ENCODE assay signal across 10 cellular contexts in genomic region chr5:38650540-38651275, GRCh38.
DNase-seq lines count a peak whose midpoint lies in the region; ATAC-seq and TF ChIP-seq lines count a peak whose summit lies in the region.
"Had no signal": no experiment of that assay in that cellular context is flagged by ENCODE, and none has a peak within 500 bp of the region (broad histone marks: within the 10 kb centered on the region; RNA-seq: fewer than 3 reads in every experiment).

No MANE protein-coding gene starts in this region.

- H3K9me3 ChIP-seq in psoas muscle: no peaks in the 10 kb centered on the region
- H3K9me3 ChIP-seq: esophagus squamous epithelium had no signal

- H3K27me3 Mint-ChIP-seq in activated CD4-positive, alpha-beta T cell treated with anti-CD3 and anti-CD28 coated beads for 36 hours: peaks cover 13% of the 10 kb centered on the region
- no peaks in the 10 kb centered on the region for H3K27me3 Mint-ChIP-seq in chondrocyte (ENCODE audit: low read depth)

- H3K4me3 ChIP-seq in psoas muscle: peak overlapping the region; percentile 23

- H3K27ac ChIP-seq in psoas muscle: no peak overlapping the region
- H3K27ac ChIP-seq: esophagus squamous epithelium had no signal

- POLR2A ChIA-PET in activated CD4-positive, alpha-beta T cell treated with anti-CD3 and anti-CD28 coated beads for 36 hours (lab: Charles Lee): no interaction called here

- no peaks in the 10 kb centered on the region for H3K27me3 ChIP-seq in psoas muscle (ENCODE audit: insufficient read depth in 3 of 3, low read length in 2 of 3)
- H3K27me3 ChIP-seq: esophagus squamous epithelium had no signal

- no peaks in the 10 kb centered on the region for H3K36me3 ChIP-seq in psoas muscle (ENCODE audit: insufficient read depth in 1 of 2, low read depth in 1 of 2)
- H3K36me3 ChIP-seq: esophagus squamous epithelium had no signal

- DNase-seq in activated CD4-positive, alpha-beta T cell treated with anti-CD3 and anti-CD28 coated beads for 36 hours: peak; percentile 7
- DNase-seq in activated CD4-positive, alpha-beta T cell treated with anti-CD3 and anti-CD28 coated beads, Interleukin-2, amount 50 U/mL, for 4 hours: no peak
- DNase-seq in NCI-H748 (lab: John Stamatoyannopoulos, UW; ENCODE audit: unreplicated experiment) (peak; percentile 66), chondrocyte (ENCODE audit: low spot score) (no peak), psoas muscle (no peak), NCI-H146 treated with DMSO at 0.1 percent for 48 hours (lab: John Stamatoyannopoulos, UW; ENCODE audit: unreplicated experiment) (no peak)
- DNase-seq: esophagus squamous epithelium had no signal

- peak; percentile 42 for ATAC-seq in activated CD4-positive, alpha-beta T cell treated with anti-CD3 and anti-CD28 coated beads for 36 hours
- ATAC-seq in psoas muscle (no peak), HG02885 (IDR thresholded peaks at IDR 0.05; ENCODE audit: poor library complexity, unreplicated experiment) (no peak), HG02852 (IDR thresholded peaks at IDR 0.05; ENCODE audit: unreplicated experiment) (no peak)

- no peaks in the 10 kb centered on the region for H3K9me3 Mint-ChIP-seq in activated CD4-positive, alpha-beta T cell treated with anti-CD3 and anti-CD28 coated beads for 36 hours (ENCODE audit: low read depth)
- H3K9me3 Mint-ChIP-seq in chondrocyte (ENCODE audit: low read depth): no peaks in the 10 kb centered on the region

- H3K4me1 ChIP-seq in psoas muscle: peaks cover 4% of the 10 kb centered on the region
- H3K4me1 ChIP-seq: esophagus squamous epithelium had no signal

- no peaks in the 10 kb centered on the region for H3K36me3 Mint-ChIP-seq in activated CD4-positive, alpha-beta T cell treated with anti-CD3 and anti-CD28 coated beads for 36 hours (ENCODE audit: low read depth)
- H3K36me3 Mint-ChIP-seq in chondrocyte (ENCODE audit: low read depth): no peaks in the 10 kb centered on the region

- intact Hi-C loops in activated CD4-positive, alpha-beta T cell treated with anti-CD3 and anti-CD28 coated beads for 36 hours (cut with DNase I, micrococcal nuclease): no loop called here
- intact Hi-C loops in psoas muscle (cut with DNase I): no loop called here

- peaks cover 9% of the 10 kb centered on the region for H3K4me1 Mint-ChIP-seq in activated CD4-positive, alpha-beta T cell treated with anti-CD3 and anti-CD28 coated beads for 36 hours
- peaks cover 20% of the 10 kb centered on the region for H3K4me1 Mint-ChIP-seq in chondrocyte (ENCODE audit: low read depth)

- 31 to 38% (median 36%) methylated on average over 13 of the region's 13 CpGs for WGBS in psoas muscle, 3 donors

- TF ChIP-seq CTCF in chondrocyte (IDR thresholded peaks at IDR 0.05) (no peak), psoas muscle (IDR thresholded peaks at IDR 0.05) (no peak)

- H3K4me3 Mint-ChIP-seq in activated CD4-positive, alpha-beta T cell treated with anti-CD3 and anti-CD28 coated beads for 36 hours: peak overlapping the region; percentile 22
- peak overlapping the region; percentile 28 for H3K4me3 Mint-ChIP-seq in chondrocyte (ENCODE audit: unreplicated experiment)

- CTCF ChIA-PET in activated CD4-positive, alpha-beta T cell treated with anti-CD3 and anti-CD28 coated beads for 36 hours (lab: Charles Lee): no interaction called here

- H3K27ac Mint-ChIP-seq in activated CD4-positive, alpha-beta T cell treated with anti-CD3 and anti-CD28 coated beads for 36 hours: no peak overlapping the region
- no peak overlapping the region for H3K27ac Mint-ChIP-seq in chondrocyte (ENCODE audit: unreplicated experiment)
- H3K27ac Mint-ChIP-seq: B cell had no signal

Comparison
In these comparisons a context has a peak if more than half of its experiments do, and no peak if none do; other contexts are left out.
1. DNase-seq: peak in activated CD4-positive, alpha-beta T cell treated with anti-CD3 and anti-CD28 coated beads for 36 hours (single experiment) and NCI-H748 (single experiment); none in activated CD4-positive, alpha-beta T cell treated with anti-CD3 and anti-CD28 coated beads, Interleukin-2, amount 50 U/mL, for 4 hours (0 of 2), chondrocyte (single experiment), psoas muscle (0 of 2) and NCI-H146 treated with DMSO at 0.1 percent for 48 hours (single experiment).